Comparison of ENCODE assay signal across 13 cellular contexts in genomic region chr9:114016101-114016500, GRCh38.
"Had no signal": no experiment of that assay in that cellular context is flagged by ENCODE, and none has a peak within 500 bp of the region (broad histone marks: within the 10 kb centered on the region; RNA-seq: fewer than 3 reads in every experiment).

No MANE protein-coding gene starts in this region.

- H3K4me3 ChIP-seq: adrenal gland, esophagus squamous epithelium, lung, thyroid gland, uterus had no signal

- H3K4me1 ChIP-seq: adrenal gland, thyroid gland, uterus had no signal

- H3K27me3 Mint-ChIP-seq: activated CD4-positive, alpha-beta T cell treated with anti-CD3 and anti-CD28 coated beads, Interleukin-2, amount 10 ng/mL, durations not matched to agents 24 days and 14 days; activated naive CD4-positive, alpha-beta T cell treated with anti-CD3 and anti-CD28 coated beads, Interleukin-2, amount 50 U/mL, for 24 hours; naive B cell had no signal

- DNase-seq: activated CD4-positive, CD25-positive, alpha-beta regulatory T cell; esophagus squamous epithelium; hypothalamus; naive B cell; SW 1271; thyroid gland had no signal

- H3K36me3 ChIP-seq: neutrophil, uterus had no signal

- H3K27me3 ChIP-seq: adrenal gland, esophagus squamous epithelium, neutrophil, thyroid gland, uterus had no signal

- H3K4me1 Mint-ChIP-seq: activated CD4-positive, alpha-beta T cell treated with anti-CD3 and anti-CD28 coated beads, Interleukin-2, amount 10 ng/mL, durations not matched to agents 24 days and 14 days; activated naive CD4-positive, alpha-beta T cell treated with anti-CD3 and anti-CD28 coated beads, Interleukin-2, amount 50 U/mL, for 24 hours; naive B cell had no signal

- H3K27ac Mint-ChIP-seq: activated CD4-positive, alpha-beta T cell treated with anti-CD3 and anti-CD28 coated beads, Interleukin-2, amount 10 ng/mL, durations not matched to agents 24 days and 14 days; activated naive CD4-positive, alpha-beta T cell treated with anti-CD3 and anti-CD28 coated beads, Interleukin-2, amount 50 U/mL, for 24 hours; activated T-helper 2 cell treated with anti-CD3 and anti-CD28 coated beads, Interferon-gamma antibody, Interleukin-2, Interleukin-4, amounts not matched to agents 10 μg/mL and 5 μg/mL and 100 μg/mL, durations not matched to agents 14 hours and 24 hours and 36 hours; naive B cell had no signal

- H3K4me3 Mint-ChIP-seq: activated CD4-positive, alpha-beta T cell treated with anti-CD3 and anti-CD28 coated beads, Interleukin-2, amount 10 ng/mL, durations not matched to agents 24 days and 14 days; activated naive CD4-positive, alpha-beta T cell treated with anti-CD3 and anti-CD28 coated beads, Interleukin-2, amount 50 U/mL, for 24 hours; naive B cell had no signal

- H3K27ac ChIP-seq: adrenal gland, esophagus squamous epithelium, neutrophil, thyroid gland, uterus had no signal

- H3K9me3 ChIP-seq: adrenal gland, neutrophil, thyroid gland had no signal

- H3K36me3 Mint-ChIP-seq: activated naive CD4-positive, alpha-beta T cell treated with anti-CD3 and anti-CD28 coated beads, Interleukin-2, amount 50 U/mL, for 24 hours had no signal

- H3K9me3 Mint-ChIP-seq: activated CD4-positive, alpha-beta T cell treated with anti-CD3 and anti-CD28 coated beads, Interleukin-2, amount 10 ng/mL, durations not matched to agents 24 days and 14 days; activated T-helper 2 cell treated with anti-CD3 and anti-CD28 coated beads, Interferon-gamma antibody, Interleukin-2, Interleukin-4, amounts not matched to agents 10 μg/mL and 5 μg/mL and 100 μg/mL, durations not matched to agents 14 hours and 24 hours and 36 hours had no signal
